In genomic region chr10:62248465-62248864, GRCh38 we compare ENCODE assay signal across 13 cellular contexts. TPM values are rescaled to one million over a fixed set of nuclear protein-coding genes. Genes with fewer than 3 reads are reported as not detected.
DNase-seq lines count a peak whose midpoint lies in the region; ATAC-seq and TF ChIP-seq lines count a peak whose summit lies in the region.
"Had no signal": no experiment of that assay in that cellular context is flagged by ENCODE, and none has a peak within 500 bp of the region (broad histone marks: within the 10 kb centered on the region; RNA-seq: fewer than 3 reads in every experiment).

No MANE protein-coding gene starts in this region.

- H3K27ac ChIP-seq in OCI-LY1 (ENCODE audit: low read depth, low read length, poor library complexity, severe bottlenecking) (no peak overlapping the region), endodermal cell (ENCODE audit: low read depth, low read length) (no peak overlapping the region), substantia nigra (ENCODE audit: low read depth, low read length, poor library complexity, severe bottlenecking) (no peak overlapping the region), thyroid gland (no peak overlapping the region)
- H3K27ac ChIP-seq: vagina had no signal

- intact Hi-C loops in thyroid gland (cut with DNase I) = loop anchor here (10.0 kb wide), 1 partner anchor 354 kb away; no protein-coding TSS in a partner anchor

- H3K27me3 ChIP-seq in OCI-LY1 (ENCODE audit: insufficient read depth, low read length) (no peaks in the 10 kb centered on the region), endodermal cell (ENCODE audit: control insufficient read depth, insufficient read depth, low read length, poor library complexity, severe bottlenecking) (no peaks in the 10 kb centered on the region), thyroid gland (no peaks in the 10 kb centered on the region)
- H3K27me3 ChIP-seq: vagina had no signal

- H3K4me2 ChIP-seq in OCI-LY1 (ENCODE audit: low read length) = no peak overlapping the region

- H3K4me3 ChIP-seq in OCI-LY1 (ENCODE audit: low read depth, low read length, poor library complexity, severe bottlenecking) (no peak overlapping the region), endodermal cell (ENCODE audit: low read length) (no peak overlapping the region), retinal pigment epithelial cell (ENCODE audit: low read length) (no peak overlapping the region), thyroid gland (replicated peaks in 1 of 3) (no peak overlapping the region)
- H3K4me3 ChIP-seq: vagina had no signal

- H3K4me3 Mint-ChIP-seq in endodermal cell = no peak overlapping the region
- H3K4me3 Mint-ChIP-seq: central memory CD8-positive, alpha-beta T cell; T-helper 1 cell treated with Interleukin-12 subunit alpha and Interleukin-12 subunit beta and Interleukin-4 antibody, amounts not matched to agents 30 μg/mL and 1 μg/mL, for 36 hours had no signal

- H3K9me3 ChIP-seq in OCI-LY1 (ENCODE audit: low read length) = no peaks in the 10 kb centered on the region
- H3K9me3 ChIP-seq in endodermal cell (ENCODE audit: control insufficient read depth, low read length) = no peaks in the 10 kb centered on the region
- H3K9me3 ChIP-seq in thyroid gland = no peaks in the 10 kb centered on the region
- H3K9me3 ChIP-seq: vagina had no signal

- 90% methylated on average over 1 of the region's 1 CpG; no CpG with 5 or more reads in 1 of the 2 experiments for WGBS in endodermal cell (ENCODE audit: insufficient coverage in 1 of 2, insufficient read length in 1 of 2), 2 experiments
- WGBS in thyroid gland, 2 donors = 93 to 97% methylated on average over 1 of the region's 1 CpG

- no peak overlapping the region for H3K9ac ChIP-seq in OCI-LY1 (ENCODE audit: low read length)
- H3K9ac ChIP-seq in endodermal cell (ENCODE audit: extremely low read depth, low read length, poor library complexity, severe bottlenecking) = no peak overlapping the region

- no peak overlapping the region for H3K27ac Mint-ChIP-seq in endodermal cell
- H3K27ac Mint-ChIP-seq: T-helper 1 cell treated with Interleukin-12 subunit alpha and Interleukin-12 subunit beta and Interleukin-4 antibody, amounts not matched to agents 30 μg/mL and 1 μg/mL, for 36 hours had no signal

- peaks cover 29% of the 10 kb centered on the region; the same call in 1 of the 2 replicates for H3K79me2 ChIP-seq in OCI-LY1 (ENCODE audit: insufficient read depth, low read length)

- H3K27me3 Mint-ChIP-seq in endodermal cell (ENCODE audit: insufficient read depth) = no peaks in the 10 kb centered on the region
- H3K27me3 Mint-ChIP-seq: central memory CD8-positive, alpha-beta T cell had no signal

- no peak for TF ChIP-seq POLR2A in thyroid gland (IDR thresholded peaks at IDR 0.05)

- no peak for ATAC-seq in GM21528 (IDR thresholded peaks at IDR 0.05; ENCODE audit: low FRiP score, unreplicated experiment)

- peaks cover 20% of the 10 kb centered on the region for H3K4me1 Mint-ChIP-seq in endodermal cell

- DNase-seq in NCI-H748 (lab: John Stamatoyannopoulos, UW; ENCODE audit: unreplicated experiment) (peak; percentile 5), NCI-H748 treated with DMSO at 0.1 percent for 48 hours (lab: John Stamatoyannopoulos, UW) (no peak), endodermal cell (no peak), retinal pigment epithelial cell (ENCODE audit: low read depth) (no peak), substantia nigra (lab: John Stamatoyannopoulos, UW) (no peak), thyroid gland (no peak)
- DNase-seq: activated CD8-positive, alpha-beta memory T cell treated with anti-CD3 and anti-CD28 coated beads, Interleukin-2, amount 50 U/mL, for 4 hours; NCI-H2081 treated with DMSO at 0.1 percent for 48 hours had no signal

- peak; percentile 34; the same call in 1 of the 2 replicates for TF ChIP-seq CTCF in OCI-LY1 (IDR thresholded peaks at IDR 0.05; ENCODE audit: low read length)
- TF ChIP-seq CTCF in endodermal cell (conservative IDR thresholded peaks at IDR 0.05) = peak; percentile 36
- peak; percentile 48 for TF ChIP-seq CTCF in retinal pigment epithelial cell (conservative IDR thresholded peaks at IDR 0.05; ENCODE audit: low read depth, low read length)
- no peak for TF ChIP-seq CTCF in thyroid gland (IDR thresholded peaks at IDR 0.05)

- no peaks in the 10 kb centered on the region for H3K36me3 ChIP-seq in OCI-LY1 (ENCODE audit: insufficient read depth, low read length)
- no peaks in the 10 kb centered on the region for H3K36me3 ChIP-seq in endodermal cell (ENCODE audit: control insufficient read depth, insufficient read depth, low read length)
- no peaks in the 10 kb centered on the region for H3K36me3 ChIP-seq in thyroid gland
- H3K36me3 ChIP-seq: vagina had no signal

- H3K9me3 Mint-ChIP-seq in endodermal cell = no peaks in the 10 kb centered on the region
- H3K9me3 Mint-ChIP-seq: central memory CD8-positive, alpha-beta T cell; T-helper 1 cell treated with Interleukin-12 subunit alpha and Interleukin-12 subunit beta and Interleukin-4 antibody, amounts not matched to agents 30 μg/mL and 1 μg/mL, for 36 hours had no signal

- H2AFZ ChIP-seq in OCI-LY1 (ENCODE audit: low read length) = no peak overlapping the region

- H3F3A ChIP-seq in OCI-LY1 (ENCODE audit: insufficient read depth, low read length) = no peaks in the 10 kb centered on the region; the same call in none of the 2 replicates

- H4K20me1 ChIP-seq in OCI-LY1 (ENCODE audit: insufficient read depth, low read length) = no peaks in the 10 kb centered on the region

- peaks cover 58% of the 10 kb centered on the region for H3K4me1 ChIP-seq in OCI-LY1 (ENCODE audit: insufficient read depth, low read length, severe bottlenecking)
- no peaks in the 10 kb centered on the region for H3K4me1 ChIP-seq in endodermal cell (ENCODE audit: control insufficient read depth, insufficient read depth, low read length)
- H3K4me1 ChIP-seq in thyroid gland = peaks cover 0 to 2% of the 10 kb centered on the region in 2 donors

- no peaks in the 10 kb centered on the region for H3K9me2 ChIP-seq in OCI-LY1 (ENCODE audit: low read depth, low read length)

- H3K36me3 Mint-ChIP-seq in endodermal cell (ENCODE audit: low read depth) = no peaks in the 10 kb centered on the region

RNA-seq across cellular contexts. Expression of gene RTKN2, which starts 20.2 kb away (rescaled TPM):
- total RNA-seq in endodermal cell (10 to 100 TPM; 11.5 to 19.1 TPM), thyroid gland (1 to 10 TPM in 2 of 4 donors, under 1 TPM in 1, not detected in 1; 0.49 to 1.6 (median 1.2) TPM)
- polyA plus RNA-seq in endodermal cell (2013, experiment 1 of 2) = 21.3 TPM
- 23.9 TPM for polyA plus RNA-seq in endodermal cell (2013, experiment 2 of 2)

Comparison
In these comparisons a context has a peak if more than half of its experiments do, and no peak if none do; other contexts are left out.
1. CTCF ChIP-seq: peak in OCI-LY1 (single experiment), endodermal cell (single experiment) and retinal pigment epithelial cell (single experiment); none in thyroid gland (0 of 6).
2. RNA of gene RTKN2, which starts 20.2 kb away (total RNA-seq): 11.5 to 19.1 TPM in endodermal cell; 0.49 to 1.6 TPM in thyroid gland; every median in the first group is over 4 times any median in the second.